Comparison of ENCODE assay signal across 12 cellular contexts in the genomic region with DNA sequence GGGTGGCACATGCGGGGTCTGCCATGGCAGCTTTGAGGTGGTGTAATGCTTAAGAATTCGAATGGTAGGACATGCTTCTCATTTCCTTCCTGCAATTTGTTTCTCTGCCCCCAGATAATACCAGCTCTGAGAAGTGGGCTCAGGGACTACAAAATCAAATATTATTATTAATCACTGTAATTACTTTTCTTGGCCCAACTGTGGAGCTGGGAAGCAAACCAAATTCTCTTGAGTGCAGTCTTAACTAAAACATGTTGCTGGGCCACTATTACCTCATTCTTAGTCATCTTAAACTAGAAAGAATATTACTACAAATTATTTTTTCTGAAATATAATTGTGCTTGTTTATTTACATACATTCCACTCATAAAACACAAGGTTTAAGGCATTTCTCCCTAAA.
DNase-seq lines count a peak whose midpoint lies in the region; ATAC-seq, FAIRE-seq and TF ChIP-seq lines count a peak whose summit lies in the region.
"Had no signal": no experiment of that assay in that cellular context is flagged by ENCODE, and none has a peak within 500 bp of the region (broad histone marks: within the 10 kb centered on the region; RNA-seq: fewer than 3 reads in every experiment).

No MANE protein-coding gene starts in this region.

- peaks cover 9% of the 10 kb centered on the region for H3K9me3 Mint-ChIP-seq in astrocyte (ENCODE audit: unreplicated experiment)
- H3K9me3 Mint-ChIP-seq in naive thymus-derived CD8-positive, alpha-beta T cell: peaks cover 0 to 11% (median 3%) of the 10 kb centered on the region in 9 donors

- H3K27ac Mint-ChIP-seq in astrocyte (ENCODE audit: unreplicated experiment): no peak overlapping the region
- H3K27ac Mint-ChIP-seq in naive thymus-derived CD8-positive, alpha-beta T cell: no peak overlapping the region
- H3K27ac Mint-ChIP-seq: CD8-positive, alpha-beta memory T cell; progenitor cell of endocrine pancreas had no signal

- in situ Hi-C loops in KBM-7 (cut with MboI; ENCODE audit: low pct_unique_long_range_greater_than_20kb, low sequenced_read_pairs): no loop called here

- peak; percentile 64 for DNase-seq in ELR (ENCODE audit: low read depth)
- DNase-seq in astrocyte (ENCODE audit: low read depth): peak; percentile 86
- DNase-seq in fibroblast of villous mesenchyme (ENCODE audit: low read depth): peak; percentile 48
- DNase-seq in skeletal muscle cell (ENCODE audit: low read depth): peak; percentile 73
- DNase-seq in naive thymus-derived CD8-positive, alpha-beta T cell: no peak
- no peak for DNase-seq in stimulated activated naive CD4-positive, alpha-beta T cell (lab: John Stamatoyannopoulos, UW)
- DNase-seq in NCI-H1436 treated with DMSO at 0.1 percent for 48 hours (lab: John Stamatoyannopoulos, UW): no peak
- no peak for DNase-seq in KBM-7
- DNase-seq: CD8-positive, alpha-beta memory T cell; NCI-H226 had no signal

- no peaks in the 10 kb centered on the region for H3K79me2 ChIP-seq in astrocyte (ENCODE audit: insufficient read depth, low read length)

- FAIRE-seq in astrocyte (lab: Jason Lieb, UNC): no peak

- H3K9ac ChIP-seq in astrocyte (ENCODE audit: low read length): peak overlapping the region; percentile 34

- H3K27me3 ChIP-seq in astrocyte (ENCODE audit: insufficient read depth, low read length): no peaks in the 10 kb centered on the region
- H3K27me3 ChIP-seq: cardiac muscle cell had no signal

- H3K27ac ChIP-seq in astrocyte (ENCODE audit: low read depth, low read length): peak overlapping the region; percentile 47
- H3K27ac ChIP-seq: cardiac muscle cell had no signal

- H2AFZ ChIP-seq in astrocyte (ENCODE audit: low read depth, low read length): no peak overlapping the region

- peaks cover 14% of the 10 kb centered on the region for H3K4me1 Mint-ChIP-seq in astrocyte (ENCODE audit: low read depth, unreplicated experiment)
- H3K4me1 Mint-ChIP-seq in naive thymus-derived CD8-positive, alpha-beta T cell: no peaks in the 10 kb centered on the region
- H3K4me1 Mint-ChIP-seq: CD8-positive, alpha-beta memory T cell had no signal

- no peaks in the 10 kb centered on the region for H3K36me3 ChIP-seq in astrocyte (ENCODE audit: insufficient read depth, low read length)
- H3K36me3 ChIP-seq: cardiac muscle cell had no signal

- no peaks in the 10 kb centered on the region for H3K36me3 Mint-ChIP-seq in astrocyte (ENCODE audit: low read depth, unreplicated experiment)
- no peaks in the 10 kb centered on the region for H3K36me3 Mint-ChIP-seq in naive thymus-derived CD8-positive, alpha-beta T cell
- H3K36me3 Mint-ChIP-seq: CD8-positive, alpha-beta memory T cell had no signal

- no peak for TF ChIP-seq CTCF in astrocyte (IDR thresholded peaks at IDR 0.05; ENCODE audit: insufficient read depth, low read depth, low read length)
- no peak for TF ChIP-seq CTCF in fibroblast of villous mesenchyme (IDR thresholded peaks at IDR 0.05; ENCODE audit: insufficient read depth, low read depth, low read length)

- H3K4me1 ChIP-seq in astrocyte (ENCODE audit: insufficient read depth, low read length): peaks cover 14% of the 10 kb centered on the region

- H3K4me2 ChIP-seq in astrocyte (ENCODE audit: low read length): peak overlapping the region; percentile 36

- H3K4me3 Mint-ChIP-seq in astrocyte (ENCODE audit: unreplicated experiment): no peak overlapping the region
- no peak overlapping the region for H3K4me3 Mint-ChIP-seq in naive thymus-derived CD8-positive, alpha-beta T cell
- H3K4me3 Mint-ChIP-seq: CD8-positive, alpha-beta memory T cell had no signal

- H3K9me3 ChIP-seq in astrocyte (ENCODE audit: insufficient read depth, low read depth, low read length): no peaks in the 10 kb centered on the region

- no peak for ATAC-seq in naive thymus-derived CD8-positive, alpha-beta T cell

- H3K27me3 Mint-ChIP-seq in astrocyte (ENCODE audit: low read depth, unreplicated experiment): no peaks in the 10 kb centered on the region
- H3K27me3 Mint-ChIP-seq in naive thymus-derived CD8-positive, alpha-beta T cell: peaks cover 1 to 34% (median 6%) of the 10 kb centered on the region in 5 donors
- H3K27me3 Mint-ChIP-seq: CD8-positive, alpha-beta memory T cell; progenitor cell of endocrine pancreas had no signal

- H3K4me3 ChIP-seq in astrocyte (ENCODE audit: insufficient read depth, low read depth, low read length): no peak overlapping the region
- H3K4me3 ChIP-seq in fibroblast of villous mesenchyme (ENCODE audit: low read depth, low read length): no peak overlapping the region
- H3K4me3 ChIP-seq in skeletal muscle cell (ENCODE audit: low read depth, low read length): no peak overlapping the region
- H3K4me3 ChIP-seq: cardiac muscle cell had no signal

- POLR2A ChIA-PET in naive thymus-derived CD8-positive, alpha-beta T cell (lab: Charles Lee): no interaction called here

- no peaks in the 10 kb centered on the region for H4K20me1 ChIP-seq in astrocyte (ENCODE audit: insufficient read depth, low read length)

Comparison
In these comparisons a context has a peak if more than half of its experiments do, and no peak if none do; other contexts are left out.
1. DNase-seq: peak in ELR (single experiment), astrocyte (single experiment), fibroblast of villous mesenchyme (single experiment) and skeletal muscle cell (single experiment); none in naive thymus-derived CD8-positive, alpha-beta T cell (0 of 10), stimulated activated naive CD4-positive, alpha-beta T cell (0 of 6), NCI-H1436 treated with DMSO at 0.1 percent for 48 hours (single experiment) and KBM-7 (single experiment).